14 cellular contexts compared by ENCODE assay signal in the genomic region with DNA sequence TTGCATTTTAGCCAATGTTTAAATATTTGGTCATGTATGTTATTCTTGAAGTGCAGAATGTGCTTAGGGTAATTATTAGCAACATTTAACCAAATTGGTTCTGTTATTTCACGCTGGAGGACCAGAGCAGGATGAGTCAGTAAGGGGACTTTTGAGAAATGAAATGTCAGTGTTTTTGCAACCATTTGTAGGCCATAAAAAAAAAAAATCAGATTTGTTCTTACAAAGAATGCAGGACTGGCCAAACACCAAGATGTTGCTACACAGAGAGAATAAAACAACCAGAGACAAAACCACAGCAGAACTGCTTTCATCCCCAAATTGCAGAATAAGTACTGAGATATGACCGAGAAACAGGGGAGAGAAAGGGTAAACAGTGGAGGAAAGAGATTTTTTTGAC.
A peak's percentile ranks its signal among the peaks of the same experiment; 100 is the strongest.
DNase-seq lines count a peak whose midpoint lies in the region; ATAC-seq, FAIRE-seq and TF ChIP-seq lines count a peak whose summit lies in the region.
"Had no signal": no experiment of that assay in that cellular context is flagged by ENCODE, and none has a peak within 500 bp of the region (broad histone marks: within the 10 kb centered on the region; RNA-seq: fewer than 3 reads in every experiment).

No MANE protein-coding gene starts in this region.

- no peaks in the 10 kb centered on the region for H3K4me1 Mint-ChIP-seq in activated naive CD4-positive, alpha-beta T cell treated with anti-CD3 and anti-CD28 coated beads, Interleukin-2, amount 10 ng/mL, durations not matched to agents 7 days and 5 days
- peaks cover 14% of the 10 kb centered on the region for H3K4me1 Mint-ChIP-seq in WTC11
- H3K4me1 Mint-ChIP-seq: mesothelial cell of epicardium had no signal

- FAIRE-seq in RCC 7860 (lab: Jason Lieb, UNC) = peak; percentile 99

- DNase-seq in ACHN = peak; percentile 30
- DNase-seq in RCC 7860 (ENCODE audit: low spot score) = peak; percentile 78
- peak; percentile 97 for DNase-seq in fibroblast of the aortic adventitia (ENCODE audit: low read depth)
- no peak for DNase-seq in omental fat pad (ENCODE audit: low spot score)
- DNase-seq in NCI-H2171 (lab: John Stamatoyannopoulos, UW) = no peak
- no peak for DNase-seq in activated naive CD4-positive, alpha-beta T cell treated with anti-CD3 and anti-CD28 coated beads, Interleukin-2, amount 10 ng/mL, durations not matched to agents 7 days and 5 days
- no peak for DNase-seq in WTC11 (ENCODE audit: low spot score)
- DNase-seq in SHP77 (lab: John Stamatoyannopoulos, UW) = no peak
- DNase-seq: activated CD4-positive, alpha-beta memory T cell treated with anti-CD3 and anti-CD28 coated beads for 36 hours; AML-193; foreskin melanocyte; NCI-H82 had no signal

- CTCF ChIA-PET in activated naive CD4-positive, alpha-beta T cell treated with anti-CD3 and anti-CD28 coated beads, Interleukin-2, amount 10 ng/mL, durations not matched to agents 7 days and 5 days (lab: Charles Lee) = no interaction called here
- CTCF ChIA-PET in WTC11 (lab: Charles Lee) = no interaction called here

- H3K36me3 Mint-ChIP-seq in activated naive CD4-positive, alpha-beta T cell treated with anti-CD3 and anti-CD28 coated beads, Interleukin-2, amount 10 ng/mL, durations not matched to agents 7 days and 5 days = peaks cover 4% of the 10 kb centered on the region
- peaks cover 28% of the 10 kb centered on the region for H3K36me3 Mint-ChIP-seq in WTC11

- no peak overlapping the region for H3K4me3 Mint-ChIP-seq in activated naive CD4-positive, alpha-beta T cell treated with anti-CD3 and anti-CD28 coated beads, Interleukin-2, amount 10 ng/mL, durations not matched to agents 7 days and 5 days
- no peak overlapping the region for H3K4me3 Mint-ChIP-seq in WTC11
- H3K4me3 Mint-ChIP-seq: activated CD4-positive, alpha-beta memory T cell treated with anti-CD3 and anti-CD28 coated beads for 36 hours; mesothelial cell of epicardium; stimulated activated naive CD8-positive, alpha-beta T cell treated with anti-CD3 and anti-CD28 coated beads, Interleukin-15, Interleukin-2, amounts not matched to agents 100 ng/mL and 50 ng/mL, for 24 hours had no signal

- H3K27me3 Mint-ChIP-seq in activated naive CD4-positive, alpha-beta T cell treated with anti-CD3 and anti-CD28 coated beads, Interleukin-2, amount 10 ng/mL, durations not matched to agents 7 days and 5 days = no peaks in the 10 kb centered on the region
- H3K27me3 Mint-ChIP-seq in WTC11 (ENCODE audit: low read depth) = no peaks in the 10 kb centered on the region
- H3K27me3 Mint-ChIP-seq: stimulated activated naive CD8-positive, alpha-beta T cell treated with anti-CD3 and anti-CD28 coated beads, Interleukin-15, Interleukin-2, amounts not matched to agents 100 ng/mL and 50 ng/mL, for 24 hours had no signal

- TF ChIP-seq CTCF in fibroblast of the aortic adventitia (IDR thresholded peaks at IDR 0.05; ENCODE audit: insufficient read depth, low read length) (no peak), omental fat pad (IDR thresholded peaks at IDR 0.05) (no peak), WTC11 (IDR thresholded peaks at IDR 0.05) (no peak)

- H3K27ac Mint-ChIP-seq in activated naive CD4-positive, alpha-beta T cell treated with anti-CD3 and anti-CD28 coated beads, Interleukin-2, amount 10 ng/mL, durations not matched to agents 7 days and 5 days = no peak overlapping the region
- H3K27ac Mint-ChIP-seq in WTC11 = no peak overlapping the region
- H3K27ac Mint-ChIP-seq: activated CD4-positive, alpha-beta memory T cell treated with anti-CD3 and anti-CD28 coated beads for 36 hours; mesothelial cell of epicardium; stimulated activated naive CD8-positive, alpha-beta T cell treated with anti-CD3 and anti-CD28 coated beads, Interleukin-15, Interleukin-2, amounts not matched to agents 100 ng/mL and 50 ng/mL, for 24 hours had no signal

- in situ Hi-C loops in ACHN (cut with HindIII; ENCODE audit: low pct_ligation_motif_present, low pct_unique_long_range_greater_than_20kb, low sequenced_read_pairs) = no loop called here

- no peak overlapping the region for H3K4me3 ChIP-seq in fibroblast of the aortic adventitia (ENCODE audit: low read depth, low read length)

- peaks cover 18% of the 10 kb centered on the region for H3K9me3 Mint-ChIP-seq in activated naive CD4-positive, alpha-beta T cell treated with anti-CD3 and anti-CD28 coated beads, Interleukin-2, amount 10 ng/mL, durations not matched to agents 7 days and 5 days
- peaks cover 45% of the 10 kb centered on the region for H3K9me3 Mint-ChIP-seq in WTC11

- POLR2A ChIA-PET in WTC11 (lab: Charles Lee) = no interaction called here

- ATAC-seq in omental fat pad (ENCODE audit: low FRiP score) (peak; percentile 81), WTC11 (no peak)

TF ChIP-seq in WTC11, 78 proteins besides CTCF, POLR2A, EP300 and RAD21:
- TF ChIP-seq, protein P1, sequence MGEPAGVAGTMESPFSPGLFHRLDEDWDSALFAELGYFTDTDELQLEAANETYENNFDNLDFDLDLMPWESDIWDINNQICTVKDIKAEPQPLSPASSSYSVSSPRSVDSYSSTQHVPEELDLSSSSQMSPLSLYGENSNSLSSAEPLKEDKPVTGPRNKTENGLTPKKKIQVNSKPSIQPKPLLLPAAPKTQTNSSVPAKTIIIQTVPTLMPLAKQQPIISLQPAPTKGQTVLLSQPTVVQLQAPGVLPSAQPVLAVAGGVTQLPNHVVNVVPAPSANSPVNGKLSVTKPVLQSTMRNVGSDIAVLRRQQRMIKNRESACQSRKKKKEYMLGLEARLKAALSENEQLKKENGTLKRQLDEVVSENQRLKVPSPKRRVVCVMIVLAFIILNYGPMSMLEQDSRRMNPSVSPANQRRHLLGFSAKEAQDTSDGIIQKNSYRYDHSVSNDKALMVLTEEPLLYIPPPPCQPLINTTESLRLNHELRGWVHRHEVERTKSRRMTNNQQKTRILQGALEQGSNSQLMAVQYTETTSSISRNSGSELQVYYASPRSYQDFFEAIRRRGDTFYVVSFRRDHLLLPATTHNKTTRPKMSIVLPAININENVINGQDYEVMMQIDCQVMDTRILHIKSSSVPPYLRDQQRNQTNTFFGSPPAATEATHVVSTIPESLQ (CRISPR knock-in tag; IDR thresholded peaks at IDR 0.05) = no peak
- TF ChIP-seq, protein P2, sequence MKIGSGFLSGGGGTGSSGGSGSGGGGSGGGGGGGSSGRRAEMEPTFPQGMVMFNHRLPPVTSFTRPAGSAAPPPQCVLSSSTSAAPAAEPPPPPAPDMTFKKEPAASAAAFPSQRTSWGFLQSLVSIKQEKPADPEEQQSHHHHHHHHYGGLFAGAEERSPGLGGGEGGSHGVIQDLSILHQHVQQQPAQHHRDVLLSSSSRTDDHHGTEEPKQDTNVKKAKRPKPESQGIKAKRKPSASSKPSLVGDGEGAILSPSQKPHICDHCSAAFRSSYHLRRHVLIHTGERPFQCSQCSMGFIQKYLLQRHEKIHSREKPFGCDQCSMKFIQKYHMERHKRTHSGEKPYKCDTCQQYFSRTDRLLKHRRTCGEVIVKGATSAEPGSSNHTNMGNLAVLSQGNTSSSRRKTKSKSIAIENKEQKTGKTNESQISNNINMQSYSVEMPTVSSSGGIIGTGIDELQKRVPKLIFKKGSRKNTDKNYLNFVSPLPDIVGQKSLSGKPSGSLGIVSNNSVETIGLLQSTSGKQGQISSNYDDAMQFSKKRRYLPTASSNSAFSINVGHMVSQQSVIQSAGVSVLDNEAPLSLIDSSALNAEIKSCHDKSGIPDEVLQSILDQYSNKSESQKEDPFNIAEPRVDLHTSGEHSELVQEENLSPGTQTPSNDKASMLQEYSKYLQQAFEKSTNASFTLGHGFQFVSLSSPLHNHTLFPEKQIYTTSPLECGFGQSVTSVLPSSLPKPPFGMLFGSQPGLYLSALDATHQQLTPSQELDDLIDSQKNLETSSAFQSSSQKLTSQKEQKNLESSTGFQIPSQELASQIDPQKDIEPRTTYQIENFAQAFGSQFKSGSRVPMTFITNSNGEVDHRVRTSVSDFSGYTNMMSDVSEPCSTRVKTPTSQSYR (CRISPR knock-in tag; IDR thresholded peaks at IDR 0.05) = no peak
- TF ChIP-seq GTF2I (CRISPR knock-in tag; conservative IDR thresholded peaks at IDR 0.05) (no peak), TCF7 (CRISPR knock-in tag; IDR thresholded peaks at IDR 0.05; ENCODE audit: low read depth) (no peak), HMGXB4 (CRISPR knock-in tag; IDR thresholded peaks at IDR 0.05) (no peak), ZBTB21 (CRISPR knock-in tag; IDR thresholded peaks at IDR 0.05; ENCODE audit: borderline replicate concordance) (no peak)
- TF ChIP-seq, protein P3, sequence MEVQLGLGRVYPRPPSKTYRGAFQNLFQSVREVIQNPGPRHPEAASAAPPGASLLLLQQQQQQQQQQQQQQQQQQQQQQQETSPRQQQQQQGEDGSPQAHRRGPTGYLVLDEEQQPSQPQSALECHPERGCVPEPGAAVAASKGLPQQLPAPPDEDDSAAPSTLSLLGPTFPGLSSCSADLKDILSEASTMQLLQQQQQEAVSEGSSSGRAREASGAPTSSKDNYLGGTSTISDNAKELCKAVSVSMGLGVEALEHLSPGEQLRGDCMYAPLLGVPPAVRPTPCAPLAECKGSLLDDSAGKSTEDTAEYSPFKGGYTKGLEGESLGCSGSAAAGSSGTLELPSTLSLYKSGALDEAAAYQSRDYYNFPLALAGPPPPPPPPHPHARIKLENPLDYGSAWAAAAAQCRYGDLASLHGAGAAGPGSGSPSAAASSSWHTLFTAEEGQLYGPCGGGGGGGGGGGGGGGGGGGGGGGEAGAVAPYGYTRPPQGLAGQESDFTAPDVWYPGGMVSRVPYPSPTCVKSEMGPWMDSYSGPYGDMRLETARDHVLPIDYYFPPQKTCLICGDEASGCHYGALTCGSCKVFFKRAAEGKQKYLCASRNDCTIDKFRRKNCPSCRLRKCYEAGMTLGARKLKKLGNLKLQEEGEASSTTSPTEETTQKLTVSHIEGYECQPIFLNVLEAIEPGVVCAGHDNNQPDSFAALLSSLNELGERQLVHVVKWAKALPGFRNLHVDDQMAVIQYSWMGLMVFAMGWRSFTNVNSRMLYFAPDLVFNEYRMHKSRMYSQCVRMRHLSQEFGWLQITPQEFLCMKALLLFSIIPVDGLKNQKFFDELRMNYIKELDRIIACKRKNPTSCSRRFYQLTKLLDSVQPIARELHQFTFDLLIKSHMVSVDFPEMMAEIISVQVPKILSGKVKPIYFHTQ (CRISPR knock-in tag; IDR thresholded peaks at IDR 0.05) = no peak

Comparison
In these comparisons a context has a peak if more than half of its experiments do, and no peak if none do; other contexts are left out.
1. DNase-seq: peak in ACHN (single experiment), RCC 7860 (single experiment) and fibroblast of the aortic adventitia (single experiment); none in omental fat pad (single experiment), NCI-H2171 (single experiment), activated naive CD4-positive, alpha-beta T cell treated with anti-CD3 and anti-CD28 coated beads, Interleukin-2, amount 10 ng/mL, durations not matched to agents 7 days and 5 days (single experiment), WTC11 (single experiment) and SHP77 (0 of 2).